Comparison of ENCODE assay signal across 19 cellular contexts in genomic region chr1:17472814-17473213, GRCh38. TPM values are rescaled to one million over a fixed set of nuclear protein-coding genes. Genes with fewer than 3 reads are reported as not detected.
DNase-seq lines count a peak whose midpoint lies in the region; ATAC-seq, FAIRE-seq and TF ChIP-seq lines count a peak whose summit lies in the region.
"Had no signal": no experiment of that assay in that cellular context is flagged by ENCODE, and none has a peak within 500 bp of the region (broad histone marks: within the 10 kb centered on the region; RNA-seq: fewer than 3 reads in every experiment).

No MANE protein-coding gene starts in this region.

- TF ChIP-seq EP300 in H1 (IDR thresholded peaks at IDR 0.05; ENCODE audit: borderline replicate concordance in 1 of 2, low read depth in 2 of 2, low read length in 2 of 2): no peak

- H3K27ac ChIP-seq in H1 (ENCODE audit: low read depth, low read length) (no peak overlapping the region), parathyroid adenoma (peak overlapping the region; percentile 6), heart right ventricle (no peak overlapping the region)

- no peaks in the 10 kb centered on the region for H3K9me3 Mint-ChIP-seq in Calu3 (ENCODE audit: low read depth, unreplicated experiment)
- H3K9me3 Mint-ChIP-seq: CD8-positive, alpha-beta memory T cell; H9; IgD-negative memory B cell had no signal

- H2BK120ac ChIP-seq in H1 (replicated peaks; ENCODE audit: low read depth, low read length): no peak overlapping the region

- H3K27me3 ChIP-seq in H1 (replicated peaks in 1 of 4; ENCODE audit: control insufficient read depth in 3 of 4, extremely low read depth in 1 of 4, insufficient read depth in 3 of 4, low read length in 3 of 4): no peaks in the 10 kb centered on the region
- no peaks in the 10 kb centered on the region for H3K27me3 ChIP-seq in parathyroid adenoma (ENCODE audit: control insufficient read depth, insufficient read depth, low read length)
- peaks cover 0 to 18% (median 0%) of the 10 kb centered on the region in 7 donors for H3K27me3 ChIP-seq in heart right ventricle
- H3K27me3 ChIP-seq: BE2C had no signal

- peak overlapping the region; percentile 75; the same call in 1 of the 2 replicates for H2BK5ac ChIP-seq in H1 (ENCODE audit: low read depth, low read length)

- peak overlapping the region; percentile 46 for H3K56ac ChIP-seq in H1 (replicated peaks; ENCODE audit: insufficient read length, low read depth, low read length)

- DNase-seq in Calu3: peak; percentile 30
- DNase-seq in OCI-M1 (lab: John Stamatoyannopoulos, UW): peak; percentile 10
- DNase-seq in H1 (ENCODE audit: low read depth in 1 of 2, low spot score in 2 of 2): no peak
- DNase-seq in D341Med (ENCODE audit: low spot score): no peak
- no peak for DNase-seq in NCI-H524 treated with DMSO at 0.1 percent for 48 hours (lab: John Stamatoyannopoulos, UW)
- no peak for DNase-seq in heart right ventricle
- DNase-seq: BE2C; C1 segment of cervical spinal cord; CD4-positive, CD25-positive, alpha-beta regulatory T cell; CD8-positive, alpha-beta memory T cell; COR-L47; DMS79 treated with DMSO at 0.1 percent for 48 hours; GF-D8; GOT3; H9; KG1 had no signal

- peak overlapping the region; percentile 75 for H2AK5ac ChIP-seq in H1 (ENCODE audit: low read depth, low read length)

- no peaks in the 10 kb centered on the region for H3K4me1 Mint-ChIP-seq in Calu3 (ENCODE audit: low read depth, unreplicated experiment)
- H3K4me1 Mint-ChIP-seq: CD4-positive, CD25-positive, alpha-beta regulatory T cell; CD8-positive, alpha-beta memory T cell; IgD-negative memory B cell had no signal

- peak overlapping the region; percentile 71; the same call in 1 of the 2 replicates for H2BK12ac ChIP-seq in H1 (ENCODE audit: low read depth, low read length)

- H3K14ac ChIP-seq in H1 (ENCODE audit: insufficient read length): no peak overlapping the region

- H3K23ac ChIP-seq in H1 (ENCODE audit: insufficient read length): no peak overlapping the region

- no peaks in the 10 kb centered on the region for H3K79me1 ChIP-seq in H1 (ENCODE audit: low read depth, low read length)

- H3K79me2 ChIP-seq in H1 (ENCODE audit: control insufficient read depth in 1 of 2, insufficient read depth in 2 of 2, low read length in 2 of 2): no peaks in the 10 kb centered on the region
- H3K79me2 ChIP-seq in parathyroid adenoma: no peaks in the 10 kb centered on the region

- no peak for TF ChIP-seq POLR2A in H1 (IDR thresholded peaks at IDR 0.05; ENCODE audit: control extremely low read depth in 1 of 2, low read depth in 2 of 2, low read length in 2 of 2)

- H2AFZ ChIP-seq in H1 (ENCODE audit: low read length): no peak overlapping the region
- peak overlapping the region; percentile 23 for H2AFZ ChIP-seq in parathyroid adenoma

- no peak for ATAC-seq in heart right ventricle

- no peak for TF ChIP-seq RAD21 in H1 (IDR thresholded peaks at IDR 0.05 in 1 of 2, conservative IDR thresholded peaks at IDR 0.05 in 1 of 2; ENCODE audit: low read depth in 2 of 2, low read length in 2 of 2)

- H3K4me3 ChIP-seq in H1 (ENCODE audit: extremely low read depth in 1 of 4, insufficient read depth in 2 of 4, low read depth in 3 of 4, low read length in 4 of 4) (no peak overlapping the region), parathyroid adenoma (ENCODE audit: low read depth, low read length) (no peak overlapping the region), heart right ventricle (no peak overlapping the region)

- H3K9me3 ChIP-seq in H1 (ENCODE audit: insufficient read depth in 2 of 2, low read depth in 1 of 2, low read length in 1 of 2) (no peaks in the 10 kb centered on the region), parathyroid adenoma (ENCODE audit: control insufficient read depth, low read length) (no peaks in the 10 kb centered on the region), heart right ventricle (no peaks in the 10 kb centered on the region)
- H3K9me3 ChIP-seq: BE2C had no signal

- POLR2A ChIA-PET in H1 (lab: Charles Lee; ENCODE audit: partially characterized antibody): interaction anchor here (9.7 kb wide), 1 partner anchor 36 kb away, joined by 155 read pairs; the partner anchor contains the start of gene RCC2

- no peaks in the 10 kb centered on the region for H3K23me2 ChIP-seq in H1 (ENCODE audit: low read depth, low read length)

- H3K4me1 ChIP-seq in H1 (replicated peaks in 1 of 4; ENCODE audit: control insufficient read depth in 3 of 4, insufficient read depth in 4 of 4, low read length in 3 of 4) (peaks cover 5 to 16% (median 8%) of the 10 kb centered on the region in 4 experiments), parathyroid adenoma (peaks cover 4% of the 10 kb centered on the region), heart right ventricle (peaks cover 0 to 4% (median 0%) of the 10 kb centered on the region in 9 donors)
- H3K4me1 ChIP-seq: BE2C had no signal

- H4K20me1 ChIP-seq in H1 (replicated peaks in 1 of 2; ENCODE audit: control insufficient read depth in 1 of 2, insufficient read depth in 2 of 2, low read length in 2 of 2): no peaks in the 10 kb centered on the region

- no peak for TF ChIP-seq CTCF in Calu3 (IDR thresholded peaks at IDR 0.05; ENCODE audit: unreplicated experiment)
- no peak for TF ChIP-seq CTCF in H1 (IDR thresholded peaks at IDR 0.05; ENCODE audit: control extremely low read depth in 1 of 3, insufficient read depth in 1 of 3, low read depth in 1 of 3, low read length in 3 of 3)
- TF ChIP-seq CTCF in parathyroid adenoma (IDR thresholded peaks at IDR 0.05): no peak
- no peak for TF ChIP-seq CTCF in heart right ventricle (IDR thresholded peaks at IDR 0.05)

- H3K4ac ChIP-seq in H1 (replicated peaks; ENCODE audit: insufficient read length, low read depth, low read length): no peak overlapping the region

- CTCF ChIA-PET in Calu3 (lab: Charles Lee): no interaction called here
- CTCF ChIA-PET in H1 (lab: Charles Lee; ENCODE audit: partially characterized antibody): interaction anchor here (0.6 to 1.3 kb wide), 5 partner anchors 13 to 80 kb away, joined by 3 to 6 read pairs (median 5); no protein-coding TSS in a partner anchor

- H3K27ac Mint-ChIP-seq in Calu3 (ENCODE audit: unreplicated experiment): peak overlapping the region; percentile 36
- H3K27ac Mint-ChIP-seq: CD4-positive, CD25-positive, alpha-beta regulatory T cell; CD8-positive, alpha-beta memory T cell; IgD-negative memory B cell had no signal

- no peak overlapping the region for H4K5ac ChIP-seq in H1 (ENCODE audit: insufficient read length, low read depth, low read length)

- peak overlapping the region; percentile 95 for H2BK20ac ChIP-seq in H1 (ENCODE audit: low read length)

- H3K4me2 ChIP-seq in H1 (ENCODE audit: insufficient read depth in 1 of 2, low read depth in 2 of 2, low read length in 2 of 2) (no peak overlapping the region), parathyroid adenoma (ENCODE audit: low read length) (no peak overlapping the region)

- H3K27me3 Mint-ChIP-seq in Calu3 (ENCODE audit: unreplicated experiment): no peaks in the 10 kb centered on the region
- H3K27me3 Mint-ChIP-seq: CD8-positive, alpha-beta memory T cell had no signal

- no TSS peak for BruUV-seq in Calu3 (replicated peaks; lab: Mats Ljungman, UMichigan)

- no peak overlapping the region for H4K91ac ChIP-seq in H1 (replicated peaks; ENCODE audit: insufficient read length, low read length)

- no peak overlapping the region for H3K4me3 Mint-ChIP-seq in Calu3 (ENCODE audit: low read depth, unreplicated experiment)
- H3K4me3 Mint-ChIP-seq: CD4-positive, CD25-positive, alpha-beta regulatory T cell; CD8-positive, alpha-beta memory T cell; H9; IgD-negative memory B cell had no signal

- H3K9ac ChIP-seq in H1 (replicated peaks in 1 of 4; ENCODE audit: extremely low read depth in 1 of 4, low read depth in 3 of 4, low read length in 3 of 4) (no peak overlapping the region), parathyroid adenoma (no peak overlapping the region)

- WGBS in H1 (ENCODE audit: extremely low coverage in 1 of 2, insufficient coverage in 1 of 2, insufficient read length in 1 of 2, insufficient replicate concordance in 2 of 2, low coverage in 1 of 2, low lambda C conversion rate in 2 of 2, missing lambda C conversion rate in 1 of 2), 2 experiments: 87% methylated on average over 5 of the region's 5 CpGs; no CpG with 5 or more reads in 1 of the 2 experiments
- WGBS in heart right ventricle, 2 donors: 74 to 77% methylated on average over 5 of the region's 5 CpGs

- H3K18ac ChIP-seq in H1 (ENCODE audit: extremely low read depth, low read length): no peak overlapping the region

- H3K36me3 Mint-ChIP-seq in Calu3 (ENCODE audit: insufficient read depth, unreplicated experiment): no peaks in the 10 kb centered on the region
- H3K36me3 Mint-ChIP-seq: CD4-positive, CD25-positive, alpha-beta regulatory T cell; CD8-positive, alpha-beta memory T cell; IgD-negative memory B cell had no signal

- H3K36me3 ChIP-seq in H1 (ENCODE audit: control insufficient read depth in 2 of 4, insufficient read depth in 4 of 4, low read length in 3 of 4): no peaks in the 10 kb centered on the region
- H3K36me3 ChIP-seq in parathyroid adenoma (ENCODE audit: control insufficient read depth, insufficient read depth, low read length): no peaks in the 10 kb centered on the region
- no peaks in the 10 kb centered on the region for H3K36me3 ChIP-seq in heart right ventricle
- H3K36me3 ChIP-seq: BE2C had no signal

- H2BK15ac ChIP-seq in H1 (ENCODE audit: low read length): 0 out of 2 replicates have a peak overlapping the region, but pooled peaks have one; percentile 81

- FAIRE-seq in H1 (lab: Jason Lieb, UNC): no peak
- FAIRE-seq: HTR-8/SVneo had no signal

- H4K8ac ChIP-seq in H1 (ENCODE audit: extremely low read depth, insufficient read depth, low read length): no peak overlapping the region

- intact Hi-C loops in Calu3 (cut with micrococcal nuclease; ENCODE audit: unreplicated experiment) (no loop called here), heart right ventricle (cut with DNase I) (no loop called here)

TF ChIP-seq in H1, 55 proteins besides CTCF, POLR2A, EP300 and RAD21 (continues in another document):
- no peak for TF ChIP-seq CTBP2 (IDR thresholded peaks at IDR 0.05; ENCODE audit: borderline replicate concordance, insufficient read depth, insufficient read length, low read length)
- no peak for TF ChIP-seq CREB1 (IDR thresholded peaks at IDR 0.05)
- TF ChIP-seq MAFK (IDR thresholded peaks at IDR 0.05; ENCODE audit: low read depth, low read length): no peak
- TF ChIP-seq TCF12 (IDR thresholded peaks at IDR 0.05; ENCODE audit: low read depth, low read length): no peak

RNA-seq across cellular contexts. Expression of gene RCC2, which starts 33.3 kb away (rescaled TPM):
- 107 and 113 TPM in 2 replicates for total RNA-seq in Calu3 (2022)
- 454 and 455 TPM in 2 replicates for total RNA-seq in H1 (2021; fragmentation: NEBNext Ultra II Directional; extraction: Animal tissue kit (Norgen Biotek cat#: 25700))
- polyA plus RNA-seq in H1 (2011; rRNA removed): 229 and 389 TPM in 2 replicates
- polyA plus RNA-seq in H1 (2011; cell fraction: cytosol; rRNA removed): 208 TPM
- polyA plus RNA-seq in H1 (2011; cell fraction: nucleus; rRNA removed): 390 TPM
- polyA plus RNA-seq in H1 (2012, experiment 1 of 2): 308 to 381 TPM (median 333 TPM) in 4 replicates
- 197 TPM for polyA plus RNA-seq in H1 (2012, experiment 2 of 2)
- polyA plus RNA-seq in H1 (2013, experiment 1 of 2): 230 TPM
- 221 TPM for polyA plus RNA-seq in H1 (2013, experiment 2 of 2)
- polyA minus RNA-seq in H1 (2011; rRNA and poly(A)+ RNA removed): 172 and 251 TPM in 2 replicates
- 193 TPM for polyA minus RNA-seq in H1 (2011; cell fraction: cytosol; rRNA and poly(A)+ RNA removed)
- 82.4 TPM for polyA minus RNA-seq in H1 (2011; cell fraction: nucleus; rRNA and poly(A)+ RNA removed)
- 10 to 100 TPM in 7 of 10 donors, 1 to 10 TPM in 3; 9.0 to 25.3 (median 11.4) TPM for total RNA-seq in heart right ventricle
- polyA plus RNA-seq in heart right ventricle: 10 to 100 TPM in 1 of 2 donors, 1 to 10 TPM in 1; 9.4 to 12.5 TPM

Comparison
In these comparisons a context has a peak if more than half of its experiments do, and no peak if none do; other contexts are left out.
1. DNase-seq: peak in Calu3 (single experiment) and OCI-M1 (single experiment); none in H1 (0 of 2), D341Med (single experiment), NCI-H524 treated with DMSO at 0.1 percent for 48 hours (single experiment) and heart right ventricle (0 of 2).